In the genomic region with DNA sequence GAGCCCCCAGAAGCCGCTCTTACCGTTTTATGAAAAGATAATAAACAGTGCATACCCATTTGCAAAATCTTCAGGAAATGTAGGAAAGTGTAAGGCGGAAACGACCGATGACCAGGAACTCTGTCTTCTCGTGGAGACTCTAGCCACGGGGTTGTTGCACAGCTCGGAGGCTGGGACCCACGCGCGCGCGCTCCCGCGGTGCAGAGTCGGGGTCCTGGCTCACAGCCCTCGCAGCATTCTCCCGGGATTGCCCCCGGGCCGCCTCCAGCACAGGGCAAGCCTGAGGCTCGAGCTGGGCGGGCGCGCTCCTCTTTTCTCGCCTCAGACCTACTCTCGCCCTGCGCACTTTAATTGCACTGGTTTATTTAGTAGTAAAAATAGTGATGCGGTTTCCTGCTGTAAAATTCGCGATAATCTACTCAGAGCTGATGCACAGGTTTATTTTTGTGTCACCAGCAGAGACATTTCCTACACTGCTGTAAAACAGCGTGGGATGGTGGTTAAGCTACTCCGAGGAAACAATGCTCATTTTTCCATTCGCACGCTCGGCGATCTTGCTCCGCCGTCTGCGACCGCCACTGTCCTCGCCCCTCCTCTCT, we compare ENCODE assay signal across 6 cellular contexts. TPM values are rescaled to one million over a fixed set of nuclear protein-coding genes. Genes with fewer than 3 reads are reported as not detected.
A peak's percentile ranks its signal among the peaks of the same experiment; 100 is the strongest.
DNase-seq lines count a peak whose midpoint lies in the region; ATAC-seq and TF ChIP-seq lines count a peak whose summit lies in the region.

No MANE protein-coding gene starts in this region.

- 1 to 2% methylated on average over 35 to 38 of the region's 41 CpGs for WGBS in thyroid gland, 2 donors

- DNase-seq in GM06990 (ENCODE audit: extremely low read depth, insufficient read length) (no peak), activated T-cell treated with anti-CD3 and anti-CD28 coated beads for 24 hours (ENCODE audit: low read depth) (peak; percentile 59), kidney epithelial cell (ENCODE audit: low read depth) (no peak), thyroid gland (peak; percentile 29 to 37), H4 (ENCODE audit: low spot score) (no peak)

- H3K4me3 ChIP-seq in GM06990 (replicated peaks; ENCODE audit: low read depth, low read length) (peak overlapping the region; percentile 76), kidney epithelial cell (ENCODE audit: low read depth, low read length) (peak overlapping the region; percentile 71), thyroid gland (replicated peaks in 1 of 3) (peak overlapping the region; percentile 19 to 77 (median 60))

- H3K36me3 ChIP-seq in GM06990 (ENCODE audit: control insufficient read depth, insufficient read depth, low read length) (no peaks in the 10 kb centered on the region), kidney epithelial cell (ENCODE audit: control insufficient read depth, insufficient read depth, low read length) (no peaks in the 10 kb centered on the region), thyroid gland (no peaks in the 10 kb centered on the region)

- H3K9me3 ChIP-seq in thyroid gland, result no peaks in the 10 kb centered on the region

- TF ChIP-seq CTCF in GM06990 (IDR thresholded peaks at IDR 0.05; ENCODE audit: insufficient read depth, low read length, poor library complexity, severe bottlenecking), result no peak
- TF ChIP-seq CTCF in kidney epithelial cell (IDR thresholded peaks at IDR 0.05; ENCODE audit: insufficient read depth, low read length, poor library complexity, severe bottlenecking), result no peak
- TF ChIP-seq CTCF in thyroid gland (IDR thresholded peaks at IDR 0.05), result no peak

- peak overlapping the region; percentile 44 to 76 (median 60) for H3K27ac ChIP-seq in thyroid gland

- intact Hi-C loops in thyroid gland (cut with DNase I), result loop anchor here (5.0 kb wide), 1 partner anchor 33 kb away; the partner anchor contains the start of gene TRIM41

- H3K27me3 ChIP-seq in GM06990 (replicated peaks; ENCODE audit: control insufficient read depth, insufficient read depth, low read length), result no peaks in the 10 kb centered on the region
- no peaks in the 10 kb centered on the region for H3K27me3 ChIP-seq in kidney epithelial cell (ENCODE audit: control insufficient read depth, insufficient read depth, low read length)
- no peaks in the 10 kb centered on the region for H3K27me3 ChIP-seq in thyroid gland

- peaks cover 8 to 9% of the 10 kb centered on the region in 2 donors for H3K4me1 ChIP-seq in thyroid gland

- ATAC-seq in HG03108 (IDR thresholded peaks at IDR 0.05; ENCODE audit: unreplicated experiment), result no peak

- TF ChIP-seq POLR2A in thyroid gland (IDR thresholded peaks at IDR 0.05), result no peak

RNA-seq across cellular contexts. Expression of gene TRIM7, which starts 15.5 kb away (rescaled TPM):
- total RNA-seq in kidney epithelial cell (2.9 and 4.4 TPM in 2 replicates), thyroid gland (10 to 100 TPM; 12.3 to 14.2 (median 13.0) TPM)
- total RNA-seq in H4 (2014; rRNA removed; shearing (Covaris generic)), result 0.10 and 0.27 TPM in 2 replicates

RNA-seq across cellular contexts. Expression of gene TRIM41, which starts 33.6 kb away (rescaled TPM):
- total RNA-seq in kidney epithelial cell, result 15.8 and 17.5 TPM in 2 replicates
- 10 to 100 TPM; 18.8 to 31.1 (median 22.8) TPM for total RNA-seq in thyroid gland
- total RNA-seq in H4 (2014; rRNA removed; shearing (Covaris generic)), result 10.5 and 12.0 TPM in 2 replicates

RNA-seq across cellular contexts. Expression of gene OR2V2, which starts 42.1 kb away (rescaled TPM):
- not detected in 2 replicates for total RNA-seq in kidney epithelial cell
- not detected for total RNA-seq in thyroid gland
- not detected in 2 replicates for total RNA-seq in H4 (2014; rRNA removed; shearing (Covaris generic))

RNA-seq across cellular contexts. Expression of gene RACK1, which starts 54.2 kb away (rescaled TPM):
- total RNA-seq in kidney epithelial cell (4,909 and 5,323 TPM in 2 replicates), thyroid gland (1,000 to 10,000 TPM; 2,254 to 3,332 (median 2,569) TPM)
- 4,964 and 5,175 TPM in 2 replicates for total RNA-seq in H4 (2014; rRNA removed; shearing (Covaris generic))

RNA-seq across cellular contexts. Expression of gene OR2V1, which starts 58.5 kb away (rescaled TPM):
- total RNA-seq in kidney epithelial cell (not detected in 2 replicates), thyroid gland (not detected)
- not detected in 2 replicates for total RNA-seq in H4 (2014; rRNA removed; shearing (Covaris generic))

Comparison
In these comparisons a context has a peak if more than half of its experiments do, and no peak if none do; other contexts are left out.
1. DNase-seq: peak in activated T-cell treated with anti-CD3 and anti-CD28 coated beads for 24 hours (single experiment) and thyroid gland (2 of 2); none in GM06990 (single experiment), kidney epithelial cell (single experiment) and H4 (single experiment).
2. Peak in every context shown above with its lines, with median percentiles within 50 percentile points of each other: H3K4me3 ChIP-seq.